ENCODE assay signal across 9 cellular contexts in the genomic region with DNA sequence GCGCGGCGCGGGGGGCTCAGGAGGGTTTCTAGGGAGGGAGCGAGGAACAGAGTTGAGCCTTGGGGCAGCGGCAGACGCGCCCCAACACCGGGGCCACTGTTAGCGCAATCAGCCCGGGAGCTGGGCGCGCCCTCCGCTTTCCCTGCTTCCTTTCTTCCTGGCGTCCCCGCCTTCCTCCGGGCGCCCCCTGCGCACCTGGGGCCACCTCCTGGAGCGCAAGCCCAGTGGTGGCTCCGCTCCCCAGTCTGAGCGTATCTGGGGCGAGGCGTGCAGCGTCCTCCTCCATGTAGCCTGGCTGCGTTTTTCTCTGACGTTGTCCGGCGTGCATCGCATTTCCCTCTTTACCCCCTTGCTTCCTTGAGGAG. TPM values are rescaled to one million over a fixed set of nuclear protein-coding genes. Genes with fewer than 3 reads are reported as not detected.
DNase-seq lines count a peak whose midpoint lies in the region; ATAC-seq, FAIRE-seq and TF ChIP-seq lines count a peak whose summit lies in the region.
"Had no signal": no experiment of that assay in that cellular context is flagged by ENCODE, and none has a peak within 500 bp of the region (broad histone marks: within the 10 kb centered on the region; RNA-seq: fewer than 3 reads in every experiment).

No MANE protein-coding gene starts in this region.

- H3K27me3 Mint-ChIP-seq in H9 (ENCODE audit: low read depth) (peaks cover 58% of the 10 kb centered on the region), activated B cell treated with CpG ODN at 0.5 μM for 24 hours (peaks cover 1% of the 10 kb centered on the region)

- no peak overlapping the region for H2BK20ac ChIP-seq in H9 (ENCODE audit: low read depth, low read length, poor library complexity, severe bottlenecking)

- no peak overlapping the region for H3T11ph ChIP-seq in H9 (ENCODE audit: low read length)

- no CpG with 5 or more reads among the region's 30 CpGs for WGBS in H9 (ENCODE audit: extremely low coverage, insufficient read length, low lambda C conversion rate)

- no peak overlapping the region for H4K91ac ChIP-seq in H9 (ENCODE audit: insufficient read length, low read depth, low read length)

- H3K23ac ChIP-seq in H9 (ENCODE audit: insufficient read length, low read depth, low read length): no peak overlapping the region

- peaks cover 10% of the 10 kb centered on the region for H3K23me2 ChIP-seq in H9 (ENCODE audit: insufficient read length, low read depth, low read length, poor library complexity, severe bottlenecking)

- no peaks in the 10 kb centered on the region for H4K20me1 ChIP-seq in H9 (ENCODE audit: control insufficient read depth, insufficient read depth, insufficient read length)

- no peak for FAIRE-seq in GM12892 (lab: Jason Lieb, UNC)
- FAIRE-seq: colon had no signal

- TF ChIP-seq CTCF in A673 (conservative IDR thresholded peaks at IDR 0.05; ENCODE audit: low read depth, low read length) (no peak), H9 (conservative IDR thresholded peaks at IDR 0.05) (no peak), activated B cell treated with CpG ODN at 0.5 μM for 24 hours (IDR thresholded peaks at IDR 0.05) (no peak), tibial artery (IDR thresholded peaks at IDR 0.05) (no peak)

- CTCF ChIA-PET in A673 (lab: Charles Lee): interaction anchor here (1.0 kb wide), 1 partner anchor 90 kb away, joined by 4 read pairs; no protein-coding TSS in a partner anchor
- CTCF ChIA-PET in activated B cell treated with CpG ODN at 0.5 μM for 24 hours (lab: Charles Lee): interaction anchor here (2.7 kb wide), 1 partner anchor 56 kb away, joined by 10 read pairs; no protein-coding TSS in a partner anchor

- H3K36me3 ChIP-seq in A673 (ENCODE audit: insufficient read depth, low read length, poor library complexity, severe bottlenecking): no peaks in the 10 kb centered on the region
- peaks cover 0 to 4% (median 0%) of the 10 kb centered on the region in 3 donors for H3K36me3 ChIP-seq in tibial artery

- H2BK12ac ChIP-seq in H9 (ENCODE audit: insufficient read length, low read depth, low read length): no peak overlapping the region

- no peak overlapping the region for H2BK120ac ChIP-seq in H9 (ENCODE audit: low read depth, low read length, poor library complexity, severe bottlenecking)

- H3K36me3 Mint-ChIP-seq in H9 (ENCODE audit: insufficient read depth in 1 of 3, low read depth in 3 of 3) (no peaks in the 10 kb centered on the region), activated B cell treated with CpG ODN at 0.5 μM for 24 hours (ENCODE audit: low read depth) (no peaks in the 10 kb centered on the region)

- H3K9me3 Mint-ChIP-seq in H9 (peaks cover 0 to 2% of the 10 kb centered on the region in 2 experiments; a peak in 1 of 5 replicates), activated B cell treated with CpG ODN at 0.5 μM for 24 hours (no peaks in the 10 kb centered on the region)

- no peaks in the 10 kb centered on the region for H3K27me3 ChIP-seq in A673 (replicated peaks; ENCODE audit: insufficient read depth, low read depth, low read length, poor library complexity)
- H3K27me3 ChIP-seq in H9 (ENCODE audit: insufficient read depth, low read length): peaks cover 3% of the 10 kb centered on the region; the same call in 1 of the 2 replicates
- H3K27me3 ChIP-seq in tibial artery: peaks cover 2 to 26% of the 10 kb centered on the region in 2 donors

- no peak overlapping the region for H4K5ac ChIP-seq in H9 (ENCODE audit: insufficient read length, low read depth, low read length)

- H3K4me3 Mint-ChIP-seq in H9 (peak overlapping the region; percentile 63 to 84), activated B cell treated with CpG ODN at 0.5 μM for 24 hours (peak overlapping the region; percentile 73)

- H3K27ac ChIP-seq in A673 (ENCODE audit: low read depth, low read length, poor library complexity, severe bottlenecking) (no peak overlapping the region), H9 (ENCODE audit: insufficient read length, low read depth, low read length) (no peak overlapping the region), tibial artery (no peak overlapping the region)

- no peak overlapping the region for H2AFZ ChIP-seq in H9 (ENCODE audit: low read length)

- TF ChIP-seq POLR2A in GM12892 (IDR thresholded peaks at IDR 0.05; ENCODE audit: low read depth, low read length): no peak

- peak; percentile 30 for ATAC-seq in activated B cell treated with CpG ODN at 0.5 μM for 24 hours (ENCODE audit: low read depth)

- no peaks in the 10 kb centered on the region for H3K79me2 ChIP-seq in H9 (ENCODE audit: insufficient read depth, low read length)

- H3K27ac Mint-ChIP-seq in H9 (no peak overlapping the region), activated B cell treated with CpG ODN at 0.5 μM for 24 hours (no peak overlapping the region)

- H3K4me1 ChIP-seq in A673 (ENCODE audit: insufficient read depth, low read length, poor library complexity, severe bottlenecking) (peaks cover 7% of the 10 kb centered on the region), H9 (ENCODE audit: insufficient read depth, low read length) (no peaks in the 10 kb centered on the region), tibial artery (peaks cover 0 to 34% (median 22%) of the 10 kb centered on the region in 4 donors)

- H3K9me3 ChIP-seq in A673 (ENCODE audit: low read depth, low read length, poor library complexity, severe bottlenecking) (no peaks in the 10 kb centered on the region), H9 (ENCODE audit: control insufficient read depth, low read depth, low read length) (no peaks in the 10 kb centered on the region), iPS-18c (ENCODE audit: control insufficient read depth, insufficient read depth, low read length) (no peaks in the 10 kb centered on the region), tibial artery (no peaks in the 10 kb centered on the region)

- H2AK5ac ChIP-seq in H9 (ENCODE audit: insufficient read length, low read length): no peak overlapping the region

- intact Hi-C loops in A673 (cut with micrococcal nuclease; ENCODE audit: unreplicated experiment) (no loop called here), activated B cell treated with CpG ODN at 0.5 μM for 24 hours (cut with micrococcal nuclease) (loop anchor here (1.0 to 2.0 kb wide), 2 partner anchors 15 to 36 kb away; a partner anchor contains a TSS), tibial artery (cut with DNase I; ENCODE audit: low total_unique reads) (no loop called here)

- no peak overlapping the region for H4K8ac ChIP-seq in H9 (replicated peaks; ENCODE audit: insufficient read length, low read depth, low read length)

- no peaks in the 10 kb centered on the region for H3K79me1 ChIP-seq in H9 (ENCODE audit: insufficient read depth, low read depth, low read length, poor library complexity, severe bottlenecking)

- H3K9ac ChIP-seq in H9 (ENCODE audit: extremely low read depth, insufficient read length, low read length): no peak overlapping the region

- no peak overlapping the region for H3K4ac ChIP-seq in H9 (ENCODE audit: low read depth, low read length)

- no peak for DNase-seq in A673 (ENCODE audit: low spot score)
- no peak for DNase-seq in H9
- no peak for DNase-seq in activated B cell treated with CpG ODN at 0.5 μM for 24 hours
- no peak for DNase-seq in tibial artery
- DNase-seq in midbrain (lab: John Stamatoyannopoulos, UW): no peak
- no peak for DNase-seq in GM12892 (ENCODE audit: insufficient read length)
- DNase-seq in NAMALWA (ENCODE audit: low spot score): no peak

- H3K4me1 Mint-ChIP-seq in H9 (peaks cover 12 to 17% of the 10 kb centered on the region in 2 experiments), activated B cell treated with CpG ODN at 0.5 μM for 24 hours (peaks cover 16% of the 10 kb centered on the region)

- H3K56ac ChIP-seq in H9 (ENCODE audit: insufficient read length, low read depth, low read length): no peak overlapping the region

- H2BK15ac ChIP-seq in H9 (ENCODE audit: low read depth, low read length): no peak overlapping the region

- H3K4me3 ChIP-seq in A673 (ENCODE audit: low read depth, low read length, poor library complexity, severe bottlenecking): peak overlapping the region; percentile 48
- H3K4me3 ChIP-seq in iPS-18c (ENCODE audit: insufficient read depth, low read depth, low read length): peak overlapping the region; percentile 43
- H3K4me3 ChIP-seq in tibial artery: peak overlapping the region; percentile 11 to 13

- H3K18ac ChIP-seq in H9 (ENCODE audit: insufficient read length, low read depth, low read length): no peak overlapping the region

- POLR2A ChIA-PET in A673 (lab: Charles Lee; ENCODE audit: low non-redundant PET): no interaction called here
- POLR2A ChIA-PET in activated B cell treated with CpG ODN at 0.5 μM for 24 hours (lab: Charles Lee): interaction anchor here (1.5 kb wide), 1 partner anchor 34 kb away, joined by 8 read pairs; a partner anchor contains a TSS

- no TSS peak for BruUV-seq in A673 (replicated peaks; lab: Mats Ljungman, UMichigan)

- H2BK5ac ChIP-seq in H9 (ENCODE audit: insufficient read length, low read length): no peak overlapping the region

- H3K14ac ChIP-seq in H9 (ENCODE audit: insufficient read depth, low read length): no peak overlapping the region; the same call in 1 of the 2 replicates

- H3K4me2 ChIP-seq in H9 (ENCODE audit: insufficient read depth, insufficient read length, low read length): peak overlapping the region; percentile 78

RNA-seq across cellular contexts. Expression of a gene that starts 5.2 kb away (rescaled TPM):
- total RNA-seq in A673 (2021): 0.37 TPM in 1 of 2 replicates, not detected in the other
- total RNA-seq in H9 (2021): 0.37 and 0.61 TPM in 2 replicates
- not detected in 2 replicates for total RNA-seq in activated B cell treated with CpG ODN at 0.5 μM for 24 hours
- not detected for polyA plus RNA-seq in GM12892 (2012; ENCODE audit: missing spikeins)

RNA-seq across cellular contexts. Expression of a gene that starts 35.7 kb away (rescaled TPM):
- total RNA-seq in A673 (2021): 54.8 and 55.1 TPM in 2 replicates
- 25.8 and 26.8 TPM in 2 replicates for total RNA-seq in H9 (2021)
- 63.1 and 77.7 TPM in 2 replicates for total RNA-seq in activated B cell treated with CpG ODN at 0.5 μM for 24 hours
- polyA plus RNA-seq in GM12892 (2012; ENCODE audit: missing spikeins): 12.9 TPM
